8 cellular contexts compared by ENCODE assay signal in genomic region chr6:56314683-56315523, GRCh38.
DNase-seq lines count a peak whose midpoint lies in the region; ATAC-seq, FAIRE-seq and TF ChIP-seq lines count a peak whose summit lies in the region.

No MANE protein-coding gene starts in this region.

- no peaks in the 10 kb centered on the region for H3K9me2 ChIP-seq in SK-N-SH

- H4K20me1 ChIP-seq in SK-N-SH (ENCODE audit: insufficient read depth), result no peaks in the 10 kb centered on the region

- no peak overlapping the region for H3K4me3 Mint-ChIP-seq in glutamatergic neuron (ENCODE audit: unreplicated experiment)
- no peak overlapping the region for H3K4me3 Mint-ChIP-seq in stimulated activated naive CD8-positive, alpha-beta T cell treated with anti-CD3 and anti-CD28 coated beads, Interleukin-15, amount 100 ng/mL, for 72 hours

- TF ChIP-seq EP300 in A549 (IDR thresholded peaks at IDR 0.05) (no peak), SK-N-SH (IDR thresholded peaks at IDR 0.05; ENCODE audit: borderline replicate concordance in 1 of 2, low read depth in 1 of 2, low read length in 1 of 2) (no peak), upper lobe of left lung (IDR thresholded peaks at IDR 0.05) (no peak)

- no peaks in the 10 kb centered on the region for H3K9me3 Mint-ChIP-seq in glutamatergic neuron (ENCODE audit: unreplicated experiment)
- no peaks in the 10 kb centered on the region for H3K9me3 Mint-ChIP-seq in stimulated activated naive CD8-positive, alpha-beta T cell treated with anti-CD3 and anti-CD28 coated beads, Interleukin-15, amount 100 ng/mL, for 72 hours

- no peaks in the 10 kb centered on the region for H3K27me3 Mint-ChIP-seq in glutamatergic neuron (ENCODE audit: unreplicated experiment)
- H3K27me3 Mint-ChIP-seq in stimulated activated naive CD8-positive, alpha-beta T cell treated with anti-CD3 and anti-CD28 coated beads, Interleukin-15, amount 100 ng/mL, for 72 hours, result no peaks in the 10 kb centered on the region

- peak; percentile 3 to 35 for DNase-seq in A549 (ENCODE audit: low read depth in 1 of 2, low spot score in 1 of 2)
- DNase-seq in ELF-1 (ENCODE audit: low read depth, low spot score), result peak; percentile 45
- DNase-seq in HT-29 (ENCODE audit: low spot score), result peak; percentile 79
- DNase-seq in SK-N-SH, result peak; percentile 26
- peak; percentile 31 for DNase-seq in glutamatergic neuron
- no peak for DNase-seq in upper lobe of left lung
- no peak for DNase-seq in stimulated activated CD8-positive, alpha-beta memory T cell treated with anti-CD3 and anti-CD28 coated beads, Interleukin-4, amount 100 ng/mL, for 48 hours
- DNase-seq in stimulated activated naive CD8-positive, alpha-beta T cell treated with anti-CD3 and anti-CD28 coated beads, Interleukin-15, amount 100 ng/mL, for 72 hours, result no peak

- H2AFZ ChIP-seq in SK-N-SH (ENCODE audit: low read depth), result peak overlapping the region; percentile 24; the same call in 1 of the 2 replicates

- H3K4me1 ChIP-seq in A549 (no peaks in the 10 kb centered on the region), SK-N-SH (ENCODE audit: control insufficient read depth in 1 of 2, insufficient read depth in 2 of 2, low read depth in 1 of 2, low read length in 1 of 2) (no peaks in the 10 kb centered on the region), upper lobe of left lung (peaks cover 0 to 6% (median 5%) of the 10 kb centered on the region in 4 donors)

- TF ChIP-seq CTCF in A549 (IDR thresholded peaks at IDR 0.05) (peak; percentile 63), SK-N-SH (IDR thresholded peaks at IDR 0.05) (peak; percentile 94), glutamatergic neuron (IDR thresholded peaks at IDR 0.05; ENCODE audit: partially characterized antibody, unreplicated experiment) (peak; percentile 91), upper lobe of left lung (IDR thresholded peaks at IDR 0.05) (peak; percentile 44 to 70 (median 58))

- no peak overlapping the region for H3K9ac ChIP-seq in SK-N-SH

- H3K27ac ChIP-seq in A549, result no peak overlapping the region
- H3K27ac ChIP-seq in SK-N-SH (ENCODE audit: low read depth in 2 of 2, low read length in 1 of 2), result no peak overlapping the region
- no peak overlapping the region for H3K27ac ChIP-seq in upper lobe of left lung

- 39% methylated on average over 11 of the region's 11 CpGs for WGBS in A549 (ENCODE audit: missing lambda C conversion rate)
- 41% methylated on average over 11 of the region's 11 CpGs for WGBS in SK-N-SH (ENCODE audit: low lambda C conversion rate)
- WGBS in upper lobe of left lung, 2 donors, result 67 to 69% methylated on average over 11 of the region's 11 CpGs

- no peak for TF ChIP-seq POLR2A in A549 (IDR thresholded peaks at IDR 0.05; ENCODE audit: low read length)
- TF ChIP-seq POLR2A in upper lobe of left lung (IDR thresholded peaks at IDR 0.05), result no peak

- H3K79me2 ChIP-seq in SK-N-SH (ENCODE audit: insufficient read depth), result no peaks in the 10 kb centered on the region

- H3K27me3 ChIP-seq in SK-N-SH (ENCODE audit: insufficient read depth) (no peaks in the 10 kb centered on the region), upper lobe of left lung (no peaks in the 10 kb centered on the region)

- no peaks in the 10 kb centered on the region for H3K9me3 ChIP-seq in A549
- H3K9me3 ChIP-seq in SK-N-SH, result no peaks in the 10 kb centered on the region
- H3K9me3 ChIP-seq in upper lobe of left lung, result no peaks in the 10 kb centered on the region

- H3K36me3 Mint-ChIP-seq in glutamatergic neuron (ENCODE audit: unreplicated experiment), result no peaks in the 10 kb centered on the region

- no peak for FAIRE-seq in A549 (lab: Jason Lieb, UNC)

- H3F3A ChIP-seq in SK-N-SH (replicated peaks; ENCODE audit: insufficient read depth), result no peaks in the 10 kb centered on the region

- POLR2A ChIA-PET in A549 (lab: Yijun Ruan, JAX) (no interaction called here), SK-N-SH (lab: Yijun Ruan, JAX) (no interaction called here)

- H3K4me2 ChIP-seq in A549 (no peak overlapping the region), SK-N-SH (no peak overlapping the region)

- CTCF ChIA-PET in A549 (lab: Yijun Ruan, JAX) (interaction anchor here (0.6 to 3.4 kb wide), 25 partner anchors 9 to 1038 kb away, joined by 3 to 23 read pairs (median 4); no protein-coding TSS in a partner anchor), SK-N-SH (lab: Yijun Ruan, JAX) (interaction anchor here (0.6 to 6.6 kb wide), 35 partner anchors 8 to 928 kb away, joined by 3 to 53 read pairs (median 4); no protein-coding TSS in a partner anchor)

- H3K36me3 ChIP-seq in SK-N-SH (replicated peaks in 1 of 2; ENCODE audit: control insufficient read depth in 1 of 2, insufficient read depth in 2 of 2, low read length in 1 of 2), result no peaks in the 10 kb centered on the region
- no peaks in the 10 kb centered on the region for H3K36me3 ChIP-seq in upper lobe of left lung

- peak; percentile 71 to 73; a peak in 5 of 6 replicates for ATAC-seq in A549
- ATAC-seq in upper lobe of left lung (ENCODE audit: low FRiP score in 2 of 2), result peak in 1 of 2 donors; percentile 29
- no peak for ATAC-seq in stimulated activated naive CD8-positive, alpha-beta T cell treated with anti-CD3 and anti-CD28 coated beads, Interleukin-15, amount 100 ng/mL, for 72 hours

- H3K4me1 Mint-ChIP-seq in glutamatergic neuron (ENCODE audit: low read depth, unreplicated experiment), result no peaks in the 10 kb centered on the region
- no peaks in the 10 kb centered on the region for H3K4me1 Mint-ChIP-seq in stimulated activated naive CD8-positive, alpha-beta T cell treated with anti-CD3 and anti-CD28 coated beads, Interleukin-15, amount 100 ng/mL, for 72 hours

- no peak overlapping the region for H3K27ac Mint-ChIP-seq in glutamatergic neuron (ENCODE audit: unreplicated experiment)
- no peak overlapping the region for H3K27ac Mint-ChIP-seq in stimulated activated naive CD8-positive, alpha-beta T cell treated with anti-CD3 and anti-CD28 coated beads, Interleukin-15, amount 100 ng/mL, for 72 hours

- TF ChIP-seq RAD21 in A549 (conservative IDR thresholded peaks at IDR 0.05 in 1 of 2, IDR thresholded peaks at IDR 0.05 in 1 of 2), result peak; percentile 73 to 75
- TF ChIP-seq RAD21 in SK-N-SH (IDR thresholded peaks at IDR 0.05; ENCODE audit: low read length), result peak; percentile 90

- H3K4me3 ChIP-seq in A549 (no peak overlapping the region), SK-N-SH (ENCODE audit: low read depth in 2 of 2, low read length in 1 of 2) (no peak overlapping the region; a peak in 1 of 4 replicates), upper lobe of left lung (no peak overlapping the region)

TF ChIP-seq in A549, 52 proteins besides CTCF, POLR2A, EP300 and RAD21:
- TF ChIP-seq FOXS1 (CRISPR knock-in tag; IDR thresholded peaks at IDR 0.05), result no peak
- peak; percentile 56 for TF ChIP-seq SMC3 (IDR thresholded peaks at IDR 0.05)
- TF ChIP-seq JUN (IDR thresholded peaks at IDR 0.05), result no peak
- TF ChIP-seq HES2 (IDR thresholded peaks at IDR 0.05), result no peak
- TF ChIP-seq ZNF302 (CRISPR knock-in tag; IDR thresholded peaks at IDR 0.05), result no peak

TF ChIP-seq in SK-N-SH, 30 proteins besides CTCF, POLR2A, EP300 and RAD21:
- TF ChIP-seq REST (IDR thresholded peaks at IDR 0.05; ENCODE audit: low read depth, low read length) (no peak), RXRA (IDR thresholded peaks at IDR 0.05; ENCODE audit: borderline replicate concordance, low read depth) (no peak), FOXM1 (IDR thresholded peaks at IDR 0.05; ENCODE audit: low read depth) (no peak), GATA2 (CRISPR knock-in tag; IDR thresholded peaks at IDR 0.05) (no peak), SMC3 (IDR thresholded peaks at IDR 0.05; ENCODE audit: low read depth, low read length) (peak; percentile 74)

Comparison
In these comparisons a context has a peak if more than half of its experiments do, and no peak if none do; other contexts are left out.
1. DNase-seq: peak in A549 (2 of 2), ELF-1 (single experiment), HT-29 (single experiment), SK-N-SH (single experiment) and glutamatergic neuron (single experiment); none in upper lobe of left lung (0 of 2), stimulated activated CD8-positive, alpha-beta memory T cell treated with anti-CD3 and anti-CD28 coated beads, Interleukin-4, amount 100 ng/mL, for 48 hours (single experiment) and stimulated activated naive CD8-positive, alpha-beta T cell treated with anti-CD3 and anti-CD28 coated beads, Interleukin-15, amount 100 ng/mL, for 72 hours (0 of 2).
2. Of the 12 proteins assayed by ChIP-seq in both A549 and SK-N-SH: peak only in A549: none; only in SK-N-SH: none; in both: CTCF, RAD21 and SMC3; in neither: 9.
3. Peak in every context shown above with its lines, with median percentiles within 50 percentile points of each other: CTCF ChIP-seq.